ENCODE assay signal across 25 cellular contexts in genomic region chr1:68227598-68227997, GRCh38. TPM values are rescaled to one million over a fixed set of nuclear protein-coding genes. Genes with fewer than 3 reads are reported as not detected.
DNase-seq lines count a peak whose midpoint lies in the region; ATAC-seq, FAIRE-seq and TF ChIP-seq lines count a peak whose summit lies in the region.
"Had no signal": no experiment of that assay in that cellular context is flagged by ENCODE, and none has a peak within 500 bp of the region (broad histone marks: within the 10 kb centered on the region; RNA-seq: fewer than 3 reads in every experiment).

No MANE protein-coding gene starts in this region.

- H3K27ac Mint-ChIP-seq in astrocyte (ENCODE audit: unreplicated experiment) (no peak overlapping the region), neural crest cell (ENCODE audit: unreplicated experiment) (no peak overlapping the region)
- H3K27ac Mint-ChIP-seq in naive thymus-derived CD8-positive, alpha-beta T cell: no peak overlapping the region
- H3K27ac Mint-ChIP-seq: B cell, CD14-positive monocyte, GM23338, IgD-negative memory B cell had no signal

- H3K4me3 Mint-ChIP-seq in astrocyte (ENCODE audit: unreplicated experiment) (no peak overlapping the region), neural crest cell (peak overlapping the region; percentile 7)
- H3K4me3 Mint-ChIP-seq in naive thymus-derived CD8-positive, alpha-beta T cell: no peak overlapping the region
- H3K4me3 Mint-ChIP-seq: B cell, GM23338, IgD-negative memory B cell had no signal

- H3K4me2 ChIP-seq in astrocyte (ENCODE audit: low read length) (peak overlapping the region; percentile 38), fibroblast of lung (ENCODE audit: extremely low read depth, insufficient read depth, low read length) (peak overlapping the region; percentile 72), SK-N-SH (no peak overlapping the region)
- H3K4me2 ChIP-seq: GM23338 had no signal

- FAIRE-seq in A204.1 (lab: Jason Lieb, UNC): peak; percentile 53
- no peak for FAIRE-seq in astrocyte (lab: Jason Lieb, UNC)
- FAIRE-seq: HTR-8/SVneo had no signal

- TF ChIP-seq EP300 in SK-N-SH (IDR thresholded peaks at IDR 0.05; ENCODE audit: borderline replicate concordance in 1 of 2, low read depth in 1 of 2, low read length in 1 of 2): no peak

- POLR2A ChIA-PET in SK-N-SH (lab: Yijun Ruan, JAX): no interaction called here
- POLR2A ChIA-PET in naive thymus-derived CD8-positive, alpha-beta T cell (lab: Charles Lee): no interaction called here

- H4K20me1 ChIP-seq in astrocyte (ENCODE audit: insufficient read depth, low read length): peaks cover 68% of the 10 kb centered on the region
- peaks cover 1% of the 10 kb centered on the region for H4K20me1 ChIP-seq in fibroblast of lung (ENCODE audit: control insufficient read depth, extremely low read depth, insufficient read depth, low read length)
- peaks cover 12% of the 10 kb centered on the region; the same call in 1 of the 2 replicates for H4K20me1 ChIP-seq in SK-N-SH (ENCODE audit: insufficient read depth)

- no peak for DNase-seq in astrocyte (ENCODE audit: low read depth)
- DNase-seq in fibroblast of lung (ENCODE audit: low read depth in 2 of 2): no peak
- no peak for DNase-seq in neural crest cell (ENCODE audit: low read depth, low spot score)
- DNase-seq in SK-N-SH: no peak
- no peak for DNase-seq in NCI-H526 treated with DMSO at 0.1 percent for 48 hours (lab: John Stamatoyannopoulos, UW)
- DNase-seq in mesenteric fat pad (ENCODE audit: low spot score): no peak
- DNase-seq in naive thymus-derived CD8-positive, alpha-beta T cell: no peak
- DNase-seq: 8988T, DMS53, EL, GF-D8, Karpas-422, NCI-H1694, NCI-H2081, NCI-H2171 treated with DMSO at 0.1 percent for 48 hours, NCI-H526, PC-3, Right ventricle myocardium superior had no signal

- peaks cover 14% of the 10 kb centered on the region for H3F3A ChIP-seq in SK-N-SH (replicated peaks; ENCODE audit: insufficient read depth)

- H3K4me1 Mint-ChIP-seq in astrocyte (ENCODE audit: low read depth, unreplicated experiment) (peaks cover 22% of the 10 kb centered on the region), neural crest cell (peaks cover 32% of the 10 kb centered on the region)
- peaks cover 3 to 13% (median 13%) of the 10 kb centered on the region in 4 donors for H3K4me1 Mint-ChIP-seq in naive thymus-derived CD8-positive, alpha-beta T cell

- H3K4me1 ChIP-seq in astrocyte (ENCODE audit: insufficient read depth, low read length) (peaks cover 18% of the 10 kb centered on the region), fibroblast of lung (ENCODE audit: control insufficient read depth, extremely low read depth, insufficient read depth, low read length) (peaks cover 7% of the 10 kb centered on the region), SK-N-SH (ENCODE audit: control insufficient read depth in 1 of 2, insufficient read depth in 2 of 2, low read depth in 1 of 2, low read length in 1 of 2) (peaks cover 9 to 19% of the 10 kb centered on the region in 2 experiments; a peak in 3 of 4 replicates)

- H3K27me3 Mint-ChIP-seq in astrocyte (ENCODE audit: low read depth, unreplicated experiment) (no peaks in the 10 kb centered on the region), neural crest cell (ENCODE audit: low read depth) (peaks cover 4% of the 10 kb centered on the region)
- H3K27me3 Mint-ChIP-seq in naive thymus-derived CD8-positive, alpha-beta T cell: peaks cover 29 to 67% (median 34%) of the 10 kb centered on the region in 5 donors

- no peak overlapping the region for H3K27ac ChIP-seq in astrocyte (ENCODE audit: low read depth, low read length)
- no peak overlapping the region for H3K27ac ChIP-seq in fibroblast of lung (ENCODE audit: insufficient read depth, low read length)
- H3K27ac ChIP-seq in SK-N-SH (ENCODE audit: low read depth in 2 of 2, low read length in 1 of 2): no peak overlapping the region

- CTCF ChIA-PET in SK-N-SH (lab: Yijun Ruan, JAX): interaction anchor here (1.3 to 1.6 kb wide), 2 partner anchors 14 to 107 kb away, joined by 3 to 4 read pairs; no protein-coding TSS in a partner anchor

- TF ChIP-seq CTCF in astrocyte (IDR thresholded peaks at IDR 0.05; ENCODE audit: insufficient read depth, low read depth, low read length) (no peak), fibroblast of lung (conservative IDR thresholded peaks at IDR 0.05 in 1 of 2, IDR thresholded peaks at IDR 0.05 in 1 of 2; ENCODE audit: low read depth in 1 of 2, low read length in 2 of 2) (no peak), neural crest cell (conservative IDR thresholded peaks at IDR 0.05) (no peak), SK-N-SH (IDR thresholded peaks at IDR 0.05) (no peak)

- peaks cover 9% of the 10 kb centered on the region for H3K36me3 Mint-ChIP-seq in astrocyte (ENCODE audit: low read depth, unreplicated experiment)
- peaks cover 4% of the 10 kb centered on the region for H3K36me3 Mint-ChIP-seq in neural crest cell (ENCODE audit: low read depth)
- peaks cover 0 to 6% (median 1%) of the 10 kb centered on the region in 3 donors for H3K36me3 Mint-ChIP-seq in naive thymus-derived CD8-positive, alpha-beta T cell

- H3K36me3 ChIP-seq in astrocyte (ENCODE audit: insufficient read depth, low read length) (no peaks in the 10 kb centered on the region), fibroblast of lung (ENCODE audit: control insufficient read depth, insufficient read depth, low read length) (peaks cover 3% of the 10 kb centered on the region), SK-N-SH (replicated peaks in 1 of 2; ENCODE audit: control insufficient read depth in 1 of 2, insufficient read depth in 2 of 2, low read length in 1 of 2) (peaks cover 2 to 11% of the 10 kb centered on the region in 2 experiments)
- H3K36me3 ChIP-seq: HAP-1 had no signal

- H3K27me3 ChIP-seq in astrocyte (ENCODE audit: insufficient read depth, low read length): no peaks in the 10 kb centered on the region
- H3K27me3 ChIP-seq in fibroblast of lung (ENCODE audit: control insufficient read depth, insufficient read depth, low read length): no peaks in the 10 kb centered on the region
- no peaks in the 10 kb centered on the region for H3K27me3 ChIP-seq in SK-N-SH (ENCODE audit: insufficient read depth)

- H3K9me3 Mint-ChIP-seq in astrocyte (ENCODE audit: unreplicated experiment) (peaks cover 2% of the 10 kb centered on the region), neural crest cell (no peaks in the 10 kb centered on the region)
- peaks cover 0 to 3% (median 0%) of the 10 kb centered on the region in 9 donors for H3K9me3 Mint-ChIP-seq in naive thymus-derived CD8-positive, alpha-beta T cell

- no peak overlapping the region for H3K4me3 ChIP-seq in astrocyte (ENCODE audit: insufficient read depth, low read depth, low read length)
- peak overlapping the region in 2 of 4 experiments; percentile 31 to 69 for H3K4me3 ChIP-seq in fibroblast of lung (replicated peaks in 1 of 4; ENCODE audit: control extremely low read depth in 1 of 4, insufficient read depth in 1 of 4, low read depth in 3 of 4, low read length in 4 of 4)
- H3K4me3 ChIP-seq in SK-N-SH (ENCODE audit: low read depth in 2 of 2, low read length in 1 of 2): no peak overlapping the region
- H3K4me3 ChIP-seq: GM23338, HAP-1 had no signal

- H3K9ac ChIP-seq in astrocyte (ENCODE audit: low read length): no peak overlapping the region
- H3K9ac ChIP-seq in fibroblast of lung (ENCODE audit: insufficient read depth, low read length): no peak overlapping the region
- H3K9ac ChIP-seq in SK-N-SH: no peak overlapping the region

- no peaks in the 10 kb centered on the region for H3K9me2 ChIP-seq in SK-N-SH

- H2AFZ ChIP-seq in astrocyte (ENCODE audit: low read depth, low read length) (no peak overlapping the region), fibroblast of lung (ENCODE audit: low read length) (no peak overlapping the region), SK-N-SH (ENCODE audit: low read depth) (no peak overlapping the region)
- H2AFZ ChIP-seq: GM23338 had no signal

- TF ChIP-seq RAD21 in SK-N-SH (IDR thresholded peaks at IDR 0.05; ENCODE audit: low read length): no peak

- no peaks in the 10 kb centered on the region for H3K9me3 ChIP-seq in astrocyte (ENCODE audit: insufficient read depth, low read depth, low read length)
- no peaks in the 10 kb centered on the region for H3K9me3 ChIP-seq in fibroblast of lung (ENCODE audit: control insufficient read depth, insufficient read depth, low read depth, low read length)
- no peaks in the 10 kb centered on the region for H3K9me3 ChIP-seq in SK-N-SH
- H3K9me3 ChIP-seq: HAP-1 had no signal

- no peak for ATAC-seq in naive thymus-derived CD8-positive, alpha-beta T cell
- ATAC-seq: GM23338, PC-3 had no signal

- H3K79me2 ChIP-seq in astrocyte (ENCODE audit: insufficient read depth, low read length) (peaks cover 93% of the 10 kb centered on the region), fibroblast of lung (ENCODE audit: control insufficient read depth, insufficient read depth, low read length) (peaks cover 86% of the 10 kb centered on the region), SK-N-SH (ENCODE audit: insufficient read depth) (peaks cover 58% of the 10 kb centered on the region)

TF ChIP-seq in SK-N-SH, 30 proteins besides CTCF, POLR2A, EP300 and RAD21 (continues in another document):
- TF ChIP-seq CHD2 (IDR thresholded peaks at IDR 0.05; ENCODE audit: low read length, partially characterized antibody): no peak
- TF ChIP-seq MAX (IDR thresholded peaks at IDR 0.05; ENCODE audit: low read depth): no peak

RNA-seq across cellular contexts. Expression of gene WLS, which starts 4.7 kb away (rescaled TPM):
- total RNA-seq in astrocyte (171 and 187 TPM in 2 replicates), fibroblast of lung (85.5 and 156 TPM in 2 replicates), neural crest cell (147 and 152 TPM in 2 replicates), mesenteric fat pad (43.0 TPM)
- polyA plus RNA-seq in fibroblast of lung (269 and 290 TPM in 2 replicates), SK-N-SH (2012; rRNA removed) (69.0 and 73.7 TPM in 2 replicates)
- 185 and 242 TPM in 2 replicates for polyA plus RNA-seq in fibroblast of lung (2012)
- 256 and 350 TPM in 2 replicates for polyA minus RNA-seq in fibroblast of lung (ENCODE audit: low replicate concordance)
- polyA plus RNA-seq in SK-N-SH (2012; cell fraction: cytosol; rRNA removed): 64.1 and 77.6 TPM in 2 replicates
- 59.8 and 94.2 TPM in 2 replicates for polyA plus RNA-seq in SK-N-SH (2012; cell fraction: nucleus; rRNA removed)
- total RNA-seq in naive thymus-derived CD8-positive, alpha-beta T cell: not detected
- not detected for polyA plus RNA-seq in naive thymus-derived CD8-positive, alpha-beta T cell
- total RNA-seq: B cell had no signal
- polyA plus RNA-seq: IgD-negative memory B cell had no signal

Comparison
In these comparisons a context has a peak if more than half of its experiments do, and no peak if none do; other contexts are left out.
1. RNA of gene WLS, which starts 4.7 kb away (total RNA-seq): 171 to 187 TPM in astrocyte, 85.5 to 156 TPM in fibroblast of lung, 147 to 152 TPM in neural crest cell and 43.0 TPM in mesenteric fat pad (single experiment); not detected in naive thymus-derived CD8-positive, alpha-beta T cell; every median in the first group is over 10 times any median in the second.